23 cellular contexts compared by ENCODE assay signal in genomic region chr7:98322331-98323260, GRCh38. TPM values are rescaled to one million over a fixed set of nuclear protein-coding genes. Genes with fewer than 3 reads are reported as not detected.
A peak's percentile ranks its signal among the peaks of the same experiment; 100 is the strongest.
DNase-seq lines count a peak whose midpoint lies in the region; ATAC-seq, FAIRE-seq and TF ChIP-seq lines count a peak whose summit lies in the region.
"Had no signal": no experiment of that assay in that cellular context is flagged by ENCODE, and none has a peak within 500 bp of the region (broad histone marks: within the 10 kb centered on the region; RNA-seq: fewer than 3 reads in every experiment).

No MANE protein-coding gene starts in this region.

- H3K4me1 Mint-ChIP-seq in astrocyte (ENCODE audit: low read depth, unreplicated experiment), result peaks cover 19% of the 10 kb centered on the region
- peaks cover under 1 to 4% of the 10 kb centered on the region in 2 donors for H3K4me1 Mint-ChIP-seq in stimulated activated naive B cell treated with anti-CD40 and anti-IgM and Interleukin-4, amounts not matched to agents 10 μg/mL and 1 μg/mL and 100 μg/mL, for 72 hours

- no peak for FAIRE-seq in astrocyte (lab: Jason Lieb, UNC)
- FAIRE-seq: GM12878, islet of Langerhans had no signal

- H3K4me3 ChIP-seq in right atrium auricular region (no peak overlapping the region), astrocyte (ENCODE audit: insufficient read depth, low read depth, low read length) (no peak overlapping the region), hepatocyte (no peak overlapping the region), uterus (no peak overlapping the region)
- H3K4me3 ChIP-seq: body of pancreas, GM12878 had no signal

- H3K27me3 ChIP-seq in right atrium auricular region (no peaks in the 10 kb centered on the region), astrocyte (ENCODE audit: insufficient read depth, low read length) (no peaks in the 10 kb centered on the region), hepatocyte (no peaks in the 10 kb centered on the region), uterus (no peaks in the 10 kb centered on the region)
- H3K27me3 ChIP-seq: body of pancreas had no signal

- H3K9me2 ChIP-seq in hepatocyte (replicated peaks; ENCODE audit: insufficient read depth), result no peaks in the 10 kb centered on the region

- H3K27me3 Mint-ChIP-seq in astrocyte (ENCODE audit: low read depth, unreplicated experiment), result no peaks in the 10 kb centered on the region
- H3K27me3 Mint-ChIP-seq in stimulated activated naive B cell treated with anti-CD40 and anti-IgM and Interleukin-4, amounts not matched to agents 10 μg/mL and 1 μg/mL and 100 μg/mL, for 72 hours, result peaks cover 23 to 54% of the 10 kb centered on the region in 2 donors
- H3K27me3 Mint-ChIP-seq: progenitor cell of endocrine pancreas had no signal

- H3K27ac ChIP-seq in right atrium auricular region (no peak overlapping the region), astrocyte (ENCODE audit: low read depth, low read length) (no peak overlapping the region), hepatocyte (no peak overlapping the region), uterus (no peak overlapping the region)
- H3K27ac ChIP-seq: body of pancreas had no signal

- H3K4me1 ChIP-seq in right atrium auricular region, result no peaks in the 10 kb centered on the region
- peaks cover 6% of the 10 kb centered on the region for H3K4me1 ChIP-seq in astrocyte (ENCODE audit: insufficient read depth, low read length)
- H3K4me1 ChIP-seq in hepatocyte (ENCODE audit: insufficient read depth), result peaks cover 7% of the 10 kb centered on the region
- no peaks in the 10 kb centered on the region for H3K4me1 ChIP-seq in uterus

- H3K36me3 ChIP-seq in right atrium auricular region, result no peaks in the 10 kb centered on the region
- H3K36me3 ChIP-seq in astrocyte (ENCODE audit: insufficient read depth, low read length), result no peaks in the 10 kb centered on the region
- no peaks in the 10 kb centered on the region for H3K36me3 ChIP-seq in hepatocyte (replicated peaks; ENCODE audit: insufficient read depth, low read depth)
- H3K36me3 ChIP-seq in uterus, result no peaks in the 10 kb centered on the region

- no peaks in the 10 kb centered on the region for H3K9me3 Mint-ChIP-seq in astrocyte (ENCODE audit: unreplicated experiment)
- H3K9me3 Mint-ChIP-seq in stimulated activated naive B cell treated with anti-CD40 and anti-IgM and Interleukin-4, amounts not matched to agents 10 μg/mL and 1 μg/mL and 100 μg/mL, for 72 hours, result no peaks in the 10 kb centered on the region
- H3K9me3 Mint-ChIP-seq: activated naive CD4-positive, alpha-beta T cell treated with anti-CD3 and anti-CD28 coated beads, Interleukin-2, amount 50 U/mL, for 72 hours; activated T-cell treated with anti-CD3 and anti-CD28 coated beads, Interleukin-2, amount 50 U/mL, for 72 hours; dendritic cell treated with granulocyte-macrophage colony-stimulating factor and Interleukin-4, amounts not matched to agents 40 ng/mL and 50 ng/mL, for 4 days had no signal

- TF ChIP-seq POLR2A in uterus (IDR thresholded peaks at IDR 0.05), result no peak

- DNase-seq in cardiac septum (ENCODE audit: low spot score), result peak; percentile 57
- DNase-seq in right atrium auricular region (ENCODE audit: low spot score), result no peak
- DNase-seq in astrocyte (ENCODE audit: low read depth), result no peak
- DNase-seq in hepatocyte (ENCODE audit: low spot score), result peak; percentile 62
- DNase-seq in stimulated activated naive B cell treated with anti-CD40 and anti-IgM and Interleukin-4, amounts not matched to agents 10 μg/mL and 1 μg/mL and 100 μg/mL, for 72 hours, result no peak
- no peak for DNase-seq in UCSD-AML1 (lab: John Stamatoyannopoulos, UW; ENCODE audit: unreplicated experiment)
- DNase-seq in uterus, result no peak
- DNase-seq: 8988T; activated CD8-positive, alpha-beta memory T cell treated with anti-CD3 and anti-CD28 coated beads for 24 hours; activated T-cell treated with anti-CD3 and anti-CD28 coated beads, Interleukin-2, amount 50 U/mL, for 72 hours; body of pancreas; erythroblast; GDM1; mesenchymal stem cell; NCI-H1930 had no signal

- peaks cover 6% of the 10 kb centered on the region for H3K36me3 Mint-ChIP-seq in astrocyte (ENCODE audit: low read depth, unreplicated experiment)
- H3K36me3 Mint-ChIP-seq in stimulated activated naive B cell treated with anti-CD40 and anti-IgM and Interleukin-4, amounts not matched to agents 10 μg/mL and 1 μg/mL and 100 μg/mL, for 72 hours, result peaks cover 5 to 6% of the 10 kb centered on the region in 2 donors
- H3K36me3 Mint-ChIP-seq: activated naive CD4-positive, alpha-beta T cell treated with anti-CD3 and anti-CD28 coated beads, Interleukin-2, amount 50 U/mL, for 72 hours had no signal

- intact Hi-C loops in cardiac septum (cut with DNase I), result no loop called here
- intact Hi-C loops in uterus (cut with DNase I; ENCODE audit: low total_unique reads), result no loop called here

- no peaks in the 10 kb centered on the region for H3K79me2 ChIP-seq in astrocyte (ENCODE audit: insufficient read depth, low read length)
- H3K79me2 ChIP-seq in hepatocyte, result peaks cover 54% of the 10 kb centered on the region

- H3K27ac Mint-ChIP-seq in astrocyte (ENCODE audit: unreplicated experiment), result no peak overlapping the region
- peak overlapping the region; percentile 39 for H3K27ac Mint-ChIP-seq in stimulated activated naive B cell treated with anti-CD40 and anti-IgM and Interleukin-4, amounts not matched to agents 10 μg/mL and 1 μg/mL and 100 μg/mL, for 72 hours
- H3K27ac Mint-ChIP-seq: activated naive CD4-positive, alpha-beta T cell treated with anti-CD3 and anti-CD28 coated beads, Interleukin-2, amount 50 U/mL, for 72 hours; activated T-cell treated with anti-CD3 and anti-CD28 coated beads, Interleukin-2, amount 50 U/mL, for 72 hours; dendritic cell treated with granulocyte-macrophage colony-stimulating factor and Interleukin-4, amounts not matched to agents 40 ng/mL and 50 ng/mL, for 4 days; nephron progenitor cell; progenitor cell of endocrine pancreas had no signal

- H3K9ac ChIP-seq in astrocyte (ENCODE audit: low read length), result no peak overlapping the region

- no peak overlapping the region for H3K4me3 Mint-ChIP-seq in astrocyte (ENCODE audit: unreplicated experiment)
- no peak overlapping the region for H3K4me3 Mint-ChIP-seq in stimulated activated naive B cell treated with anti-CD40 and anti-IgM and Interleukin-4, amounts not matched to agents 10 μg/mL and 1 μg/mL and 100 μg/mL, for 72 hours
- H3K4me3 Mint-ChIP-seq: activated T-cell treated with anti-CD3 and anti-CD28 coated beads, Interleukin-2, amount 50 U/mL, for 72 hours; dendritic cell treated with granulocyte-macrophage colony-stimulating factor and Interleukin-4, amounts not matched to agents 40 ng/mL and 50 ng/mL, for 4 days had no signal

- no peak for ATAC-seq in stimulated activated naive B cell treated with anti-CD40 and anti-IgM and Interleukin-4, amounts not matched to agents 10 μg/mL and 1 μg/mL and 100 μg/mL, for 72 hours (replicated peaks)
- no peak for ATAC-seq in HG03457 (IDR thresholded peaks at IDR 0.05; ENCODE audit: unreplicated experiment)
- ATAC-seq: activated CD4-positive, CD25-positive, alpha-beta regulatory T cell treated with anti-CD3 and anti-CD28 coated beads, Interleukin-2, amount 50 U/mL, for 24 hours; activated naive CD4-positive, alpha-beta T cell treated with anti-CD3 and anti-CD28 coated beads, Interleukin-2, amount 50 U/mL, for 72 hours; activated T-cell treated with anti-CD3 and anti-CD28 coated beads, Interleukin-2, amount 50 U/mL, for 72 hours; body of pancreas; GM12878 had no signal

- no peak for TF ChIP-seq CTCF in right atrium auricular region (IDR thresholded peaks at IDR 0.05)
- no peak for TF ChIP-seq CTCF in astrocyte (IDR thresholded peaks at IDR 0.05; ENCODE audit: insufficient read depth, low read depth, low read length)
- TF ChIP-seq CTCF in hepatocyte (IDR thresholded peaks at IDR 0.05; ENCODE audit: poor library complexity), result no peak
- no peak for TF ChIP-seq CTCF in uterus (IDR thresholded peaks at IDR 0.05)

- peak overlapping the region; percentile 56 for H3K4me2 ChIP-seq in astrocyte (ENCODE audit: low read length)
- peak overlapping the region; percentile 17 for H3K4me2 ChIP-seq in hepatocyte

- H3K9me3 ChIP-seq in right atrium auricular region, result no peaks in the 10 kb centered on the region
- no peaks in the 10 kb centered on the region for H3K9me3 ChIP-seq in astrocyte (ENCODE audit: insufficient read depth, low read depth, low read length)
- no peaks in the 10 kb centered on the region for H3K9me3 ChIP-seq in hepatocyte (ENCODE audit: low read depth)
- no peaks in the 10 kb centered on the region for H3K9me3 ChIP-seq in uterus
- H3K9me3 ChIP-seq: body of pancreas had no signal

- H2AFZ ChIP-seq in astrocyte (ENCODE audit: low read depth, low read length) (no peak overlapping the region), hepatocyte (no peak overlapping the region)

- no peaks in the 10 kb centered on the region for H4K20me1 ChIP-seq in astrocyte (ENCODE audit: insufficient read depth, low read length)
- H4K20me1 ChIP-seq in hepatocyte (ENCODE audit: insufficient read depth, poor library complexity, severe bottlenecking), result peaks cover 4% of the 10 kb centered on the region

- WGBS in hepatocyte (ENCODE audit: low lambda C conversion rate, missing lambda C conversion rate), result 52% methylated on average over 24 of the region's 24 CpGs

RNA-seq across cellular contexts. Expression of gene BRI3, which starts 41.1 kb away (rescaled TPM):
- 162 TPM for total RNA-seq in cardiac septum
- 10 to 100 TPM; 55.6 to 61.1 TPM for total RNA-seq in right atrium auricular region
- total RNA-seq in astrocyte, result 182 and 195 TPM in 2 replicates
- total RNA-seq in hepatocyte, result 71.5 and 84.0 TPM in 2 replicates
- polyA plus RNA-seq in hepatocyte, result 101 and 104 TPM in 2 replicates
- 100 to 1,000 TPM in 1 of 4 donors, 10 to 100 TPM in 2, 1 to 10 TPM in 1; 8.5 to 161 (median 28.1) TPM for total RNA-seq in uterus

Comparison
In these comparisons a context has a peak if more than half of its experiments do, and no peak if none do; other contexts are left out.
1. DNase-seq: peak in cardiac septum (single experiment) and hepatocyte (single experiment); none in right atrium auricular region (single experiment), astrocyte (single experiment), stimulated activated naive B cell treated with anti-CD40 and anti-IgM and Interleukin-4, amounts not matched to agents 10 μg/mL and 1 μg/mL and 100 μg/mL, for 72 hours (single experiment), UCSD-AML1 (single experiment) and uterus (0 of 2).